8 cellular contexts compared by ENCODE assay signal in the genomic region with DNA sequence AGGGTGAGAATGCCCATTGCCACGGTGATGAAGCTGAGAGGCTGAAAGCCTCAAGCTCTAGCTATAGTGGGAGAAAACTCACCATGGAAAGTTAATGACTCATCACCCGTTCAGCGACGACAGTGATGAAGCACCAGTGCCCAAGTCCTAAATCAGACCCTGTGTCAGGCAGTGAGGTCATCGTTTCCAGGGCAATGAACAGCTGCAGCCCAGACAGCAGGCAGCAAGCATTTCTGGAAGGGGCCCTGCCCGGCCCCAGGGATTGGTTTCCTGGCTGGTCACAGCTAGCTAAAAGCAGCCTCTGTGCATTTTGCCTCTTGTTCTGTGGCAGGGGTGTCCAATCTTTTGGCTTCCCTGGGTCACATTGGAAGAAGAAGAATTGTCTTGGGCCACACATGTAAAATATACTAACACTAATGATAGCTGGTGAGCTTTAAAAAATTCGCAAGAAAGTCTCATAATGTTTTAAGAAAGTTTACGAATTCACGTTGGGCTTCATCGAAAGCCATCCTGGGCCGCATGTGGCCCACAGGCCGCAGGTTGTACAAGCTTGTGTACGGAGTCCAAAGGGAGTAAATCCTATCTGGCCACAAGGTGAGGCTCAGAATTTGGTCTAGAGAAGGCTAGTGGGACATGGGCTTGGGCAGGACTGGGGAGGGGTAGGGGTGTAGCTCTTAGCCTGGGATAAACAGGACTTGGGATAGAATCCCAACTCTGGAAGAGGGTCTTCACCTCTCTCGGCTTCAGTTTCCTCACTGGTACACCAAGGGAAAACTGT. TPM values are rescaled to one million over a fixed set of nuclear protein-coding genes. Genes with fewer than 3 reads are reported as not detected.
DNase-seq lines count a peak whose midpoint lies in the region; ATAC-seq and TF ChIP-seq lines count a peak whose summit lies in the region.

No MANE protein-coding gene starts in this region.

- no peak for ATAC-seq in GM19023 (IDR thresholded peaks at IDR 0.05; ENCODE audit: unreplicated experiment)

- no peak overlapping the region for H3K4me3 ChIP-seq in BE2C (ENCODE audit: low read depth, low read length)
- no peak overlapping the region for H3K4me3 ChIP-seq in ectodermal cell (ENCODE audit: insufficient read depth, low read depth, low read length)

- no peak for TF ChIP-seq CTCF in BE2C (IDR thresholded peaks at IDR 0.05; ENCODE audit: low read depth, low read length)

- H3K27ac ChIP-seq in ectodermal cell (ENCODE audit: insufficient read depth, low read depth, low read length, poor library complexity, severe bottlenecking), result peak overlapping the region; percentile 78

- peaks cover 11% of the 10 kb centered on the region for H3K4me1 ChIP-seq in BE2C
- H3K4me1 ChIP-seq in ectodermal cell (ENCODE audit: control insufficient read depth, insufficient read depth, low read length), result peaks cover 16% of the 10 kb centered on the region

- 82 to 83% methylated on average over 14 of the region's 14 CpGs for WGBS in ectodermal cell, 2 experiments

- peak; percentile 78 for DNase-seq in BE2C
- DNase-seq in KBM-7, result peak; percentile 39
- DNase-seq in activated CD4-positive, alpha-beta T cell treated with anti-CD3 and anti-CD28 coated beads for 24 hours (ENCODE audit: low read depth in 2 of 2), result peak; percentile 36 to 66
- peak; percentile 80 for DNase-seq in midbrain (lab: John Stamatoyannopoulos, UW)
- peak; percentile 3 to 22 for DNase-seq in stimulated activated CD8-positive, alpha-beta memory T cell treated with anti-CD3 and anti-CD28 coated beads, Interleukin-4, amount 100 ng/mL, for 4 hours (ENCODE audit: low read depth in 2 of 2, low spot score in 1 of 2)
- no peak for DNase-seq in cerebellum (ENCODE audit: low spot score)

- H3K9me3 ChIP-seq in BE2C, result no peaks in the 10 kb centered on the region
- H3K9me3 ChIP-seq in ectodermal cell (ENCODE audit: control insufficient read depth, low read length), result no peaks in the 10 kb centered on the region

- no peaks in the 10 kb centered on the region for H3K27me3 ChIP-seq in BE2C
- H3K27me3 ChIP-seq in ectodermal cell (ENCODE audit: control insufficient read depth, insufficient read depth, low read length, poor library complexity, severe bottlenecking), result no peaks in the 10 kb centered on the region

- H3K36me3 ChIP-seq in BE2C, result no peaks in the 10 kb centered on the region
- H3K36me3 ChIP-seq in ectodermal cell (ENCODE audit: control insufficient read depth, insufficient read depth, low read length), result no peaks in the 10 kb centered on the region

- in situ Hi-C loops in KBM-7 (cut with MboI; ENCODE audit: low pct_unique_long_range_greater_than_20kb, low sequenced_read_pairs), result no loop called here

RNA-seq across cellular contexts. Expression of a gene that starts 40.6 kb away (rescaled TPM):
- 18.3 TPM for polyA plus RNA-seq in BE2C (2012; ENCODE audit: insufficient read depth, insufficient read length, low read depth)
- 32.9 TPM for polyA plus RNA-seq in ectodermal cell (2013, experiment 1 of 4)
- polyA plus RNA-seq in ectodermal cell (2013, experiment 2 of 4), result 36.7 TPM
- polyA plus RNA-seq in ectodermal cell (2013, experiment 3 of 4), result 34.1 TPM
- polyA plus RNA-seq in ectodermal cell (2013, experiment 4 of 4), result 33.9 TPM
- 18.2 TPM for total RNA-seq in cerebellum

RNA-seq across cellular contexts. Expression of a gene that starts 41.0 kb away (rescaled TPM):
- polyA plus RNA-seq in BE2C (2012; ENCODE audit: insufficient read depth, insufficient read length, low read depth), result 58.1 TPM
- polyA plus RNA-seq in ectodermal cell (2013, experiment 1 of 4), result 56.7 TPM
- 65.2 TPM for polyA plus RNA-seq in ectodermal cell (2013, experiment 2 of 4)
- 49.1 TPM for polyA plus RNA-seq in ectodermal cell (2013, experiment 3 of 4)
- polyA plus RNA-seq in ectodermal cell (2013, experiment 4 of 4), result 54.3 TPM
- total RNA-seq in cerebellum, result 46.9 TPM

RNA-seq across cellular contexts. Expression of a gene that starts 57.3 kb away (rescaled TPM):
- 10.7 TPM for polyA plus RNA-seq in BE2C (2012; ENCODE audit: insufficient read depth, insufficient read length, low read depth)
- polyA plus RNA-seq in ectodermal cell (2013, experiment 1 of 4), result 68.8 TPM
- 73.9 TPM for polyA plus RNA-seq in ectodermal cell (2013, experiment 2 of 4)
- 70.9 TPM for polyA plus RNA-seq in ectodermal cell (2013, experiment 3 of 4)
- polyA plus RNA-seq in ectodermal cell (2013, experiment 4 of 4), result 86.0 TPM
- 45.3 TPM for total RNA-seq in cerebellum

RNA-seq across cellular contexts. Expression of a gene that starts 58.2 kb away (rescaled TPM):
- polyA plus RNA-seq in BE2C (2012; ENCODE audit: insufficient read depth, insufficient read length, low read depth), result 32.4 TPM
- 31.9 TPM for polyA plus RNA-seq in ectodermal cell (2013, experiment 1 of 4)
- polyA plus RNA-seq in ectodermal cell (2013, experiment 2 of 4), result 39.4 TPM
- polyA plus RNA-seq in ectodermal cell (2013, experiment 3 of 4), result 24.4 TPM
- 27.7 TPM for polyA plus RNA-seq in ectodermal cell (2013, experiment 4 of 4)
- 15.9 TPM for total RNA-seq in cerebellum
